Comparison of ENCODE assay signal across 20 cellular contexts in the genomic region with DNA sequence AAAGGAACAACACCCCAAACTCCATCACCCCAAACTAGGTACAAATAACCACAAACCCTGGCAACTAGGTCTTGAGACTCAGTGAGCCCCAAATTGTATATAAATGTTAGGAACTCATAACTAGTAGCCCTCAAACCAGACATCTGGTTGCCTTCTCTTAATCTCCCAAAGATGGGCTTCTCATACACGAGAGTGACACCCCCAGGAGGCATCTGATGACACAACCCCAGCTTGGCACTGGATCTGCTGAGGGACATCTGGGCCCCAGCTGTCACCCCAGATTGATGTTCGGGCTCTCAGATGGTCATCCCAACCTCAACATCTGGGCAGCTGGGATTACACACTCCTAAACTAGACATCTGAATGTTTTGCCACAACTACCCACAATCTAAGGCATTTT. TPM values are rescaled to one million over a fixed set of nuclear protein-coding genes. Genes with fewer than 3 reads are reported as not detected.
DNase-seq lines count a peak whose midpoint lies in the region; ATAC-seq, FAIRE-seq and TF ChIP-seq lines count a peak whose summit lies in the region.
"Had no signal": no experiment of that assay in that cellular context is flagged by ENCODE, and none has a peak within 500 bp of the region (broad histone marks: within the 10 kb centered on the region; RNA-seq: fewer than 3 reads in every experiment).

No MANE protein-coding gene starts in this region.

- H3K4me1 Mint-ChIP-seq in CD4-positive, alpha-beta memory T cell: peaks cover 23 to 64% (median 38%) of the 10 kb centered on the region in 4 donors
- peaks cover 31% of the 10 kb centered on the region for H3K4me1 Mint-ChIP-seq in T-helper 17 cell
- peaks cover 52% of the 10 kb centered on the region for H3K4me1 Mint-ChIP-seq in memory B cell

- no peaks in the 10 kb centered on the region for H3K27me3 ChIP-seq in CD4-positive, alpha-beta memory T cell (ENCODE audit: insufficient read depth, low read length)

- POLR2A ChIA-PET in CD4-positive, alpha-beta memory T cell (lab: Charles Lee; ENCODE audit: partially characterized antibody): interaction anchor here (1.0 to 6.4 kb wide), 8 partner anchors 10 to 84 kb away, joined by 3 to 106 read pairs (median 18); a partner anchor contains a TSS

- intact Hi-C loops in CD4-positive, alpha-beta memory T cell (cut with micrococcal nuclease): no loop called here

- peaks cover 0 to 4% (median 0%) of the 10 kb centered on the region in 8 donors for H3K9me3 Mint-ChIP-seq in CD4-positive, alpha-beta memory T cell
- no peaks in the 10 kb centered on the region for H3K9me3 Mint-ChIP-seq in memory B cell
- H3K9me3 Mint-ChIP-seq: activated CD4-positive, alpha-beta T cell treated with anti-CD3 and anti-CD28 coated beads, Interleukin-2, amount 10 ng/mL, durations not matched to agents 7 days and 5 days; dendritic cell treated with granulocyte-macrophage colony-stimulating factor and Interleukin-4, amounts not matched to agents 40 ng/mL and 50 ng/mL, for 4 days; T-helper 2 cell treated with Interferon-gamma antibody and Interleukin-4, amounts not matched to agents 5 μg/mL and 100 μg/mL, for 36 hours had no signal

- no peaks in the 10 kb centered on the region for H3K9me3 ChIP-seq in CD4-positive, alpha-beta memory T cell (ENCODE audit: control insufficient read depth in 1 of 2, low read length in 2 of 2)
- no peaks in the 10 kb centered on the region for H3K9me3 ChIP-seq in T-helper 17 cell (ENCODE audit: control insufficient read depth, low read length, poor library complexity, severe bottlenecking)
- H3K9me3 ChIP-seq: esophagus squamous epithelium, heart right ventricle, neutrophil, right atrium auricular region, thoracic aorta had no signal

- no peaks in the 10 kb centered on the region for H3K36me3 ChIP-seq in CD4-positive, alpha-beta memory T cell (ENCODE audit: insufficient read depth, low read length)
- H3K36me3 ChIP-seq: esophagus squamous epithelium, heart right ventricle, neutrophil, right atrium auricular region, thoracic aorta had no signal

- H3K4me3 ChIP-seq in CD4-positive, alpha-beta memory T cell (ENCODE audit: low read length in 2 of 2): no peak overlapping the region
- H3K4me3 ChIP-seq: esophagus squamous epithelium, heart right ventricle, right atrium auricular region, thoracic aorta had no signal

- H3K4me1 ChIP-seq in CD4-positive, alpha-beta memory T cell (ENCODE audit: insufficient read depth, low read length): peaks cover 41% of the 10 kb centered on the region

- H3K4me3 Mint-ChIP-seq in CD4-positive, alpha-beta memory T cell: peak overlapping the region in 1 of 8 donors; percentile 86
- H3K4me3 Mint-ChIP-seq in T-helper 17 cell (no peak overlapping the region), memory B cell (peak overlapping the region; percentile 74)
- H3K4me3 Mint-ChIP-seq: activated CD4-positive, alpha-beta T cell treated with anti-CD3 and anti-CD28 coated beads, Interleukin-2, amount 10 ng/mL, durations not matched to agents 7 days and 5 days; dendritic cell treated with granulocyte-macrophage colony-stimulating factor and Interleukin-4, amounts not matched to agents 40 ng/mL and 50 ng/mL, for 4 days had no signal

- peaks cover 0 to 2% of the 10 kb centered on the region in 2 donors for H3K27me3 Mint-ChIP-seq in CD4-positive, alpha-beta memory T cell
- peaks cover 6% of the 10 kb centered on the region for H3K27me3 Mint-ChIP-seq in T-helper 17 cell
- no peaks in the 10 kb centered on the region for H3K27me3 Mint-ChIP-seq in memory B cell

- H3K27ac Mint-ChIP-seq in CD4-positive, alpha-beta memory T cell: peak overlapping the region; percentile 95 to 100 (median 99)
- H3K27ac Mint-ChIP-seq in T-helper 17 cell (peak overlapping the region; percentile 98), memory B cell (peak overlapping the region; percentile 99)
- H3K27ac Mint-ChIP-seq: dendritic cell treated with granulocyte-macrophage colony-stimulating factor and Interleukin-4, amounts not matched to agents 40 ng/mL and 50 ng/mL, for 4 days had no signal

- TF ChIP-seq POLR2A in GM12892 (IDR thresholded peaks at IDR 0.05; ENCODE audit: low read depth, low read length): no peak

- H3K36me3 Mint-ChIP-seq in CD4-positive, alpha-beta memory T cell: peaks cover 0 to 1% of the 10 kb centered on the region in 2 donors
- H3K36me3 Mint-ChIP-seq in T-helper 17 cell (ENCODE audit: low read depth) (no peaks in the 10 kb centered on the region), memory B cell (no peaks in the 10 kb centered on the region)

- ATAC-seq in T-helper 17 cell: no peak
- ATAC-seq in memory B cell (ENCODE audit: low read depth): no peak
- ATAC-seq in GM19395 (IDR thresholded peaks at IDR 0.05; ENCODE audit: unreplicated experiment): no peak
- ATAC-seq: heart right ventricle had no signal

- no peak for DNase-seq in CD4-positive, alpha-beta memory T cell
- DNase-seq in GM12892 (ENCODE audit: insufficient read length) (no peak), T-helper 17 cell (no peak), memory B cell (ENCODE audit: low spot score in 2 of 2) (no peak), islet precursor cell (no peak), amniotic stem cell (lab: John Stamatoyannopoulos, UW) (no peak)
- DNase-seq: activated CD4-positive, alpha-beta T cell treated with anti-CD3 and anti-CD28 coated beads, Interleukin-2, amount 10 ng/mL, durations not matched to agents 7 days and 5 days; esophagus squamous epithelium; heart right ventricle; NCI-H1417 treated with DMSO at 0.1 percent for 48 hours; NCI-H2227 treated with DMSO at 0.1 percent for 48 hours; SHP77 treated with DMSO at 0.1 percent for 48 hours had no signal

- CTCF ChIA-PET in CD4-positive, alpha-beta memory T cell (lab: Charles Lee; ENCODE audit: partially characterized antibody): interaction anchor here (1.1 to 9.6 kb wide), 5 partner anchors 14 to 93 kb away, joined by 3 to 85 read pairs (median 15); a partner anchor contains a TSS

- peak overlapping the region; percentile 41 for H3K27ac ChIP-seq in CD4-positive, alpha-beta memory T cell (ENCODE audit: low read depth, low read length)
- H3K27ac ChIP-seq: esophagus squamous epithelium, heart right ventricle, neutrophil, right atrium auricular region, thoracic aorta had no signal

- peak; percentile 84 for FAIRE-seq in GM12892 (lab: Jason Lieb, UNC)
- FAIRE-seq: keratinocyte had no signal

RNA-seq across cellular contexts. Expression of a gene that starts 14.8 kb away (rescaled TPM):
- 100 to 1,000 TPM in 1 of 2 experiments, 10 to 100 TPM in 1; 97.4 to 100 TPM for total RNA-seq in CD4-positive, alpha-beta memory T cell
- polyA plus RNA-seq in CD4-positive, alpha-beta memory T cell: 100 to 1,000 TPM; 198 to 256 TPM
- 17.6 TPM for polyA plus RNA-seq in GM12892 (2012; ENCODE audit: missing spikeins)
- total RNA-seq in T-helper 17 cell: 10 to 100 TPM; 90.1 to 98.3 TPM

RNA-seq across cellular contexts. Expression of a gene that starts 16.1 kb away (rescaled TPM):
- 1 to 10 TPM; 6.6 to 9.2 TPM for total RNA-seq in CD4-positive, alpha-beta memory T cell
- under 1 TPM in 1 of 2 donors, not detected in 1; 0.11 TPM for polyA plus RNA-seq in CD4-positive, alpha-beta memory T cell
- polyA plus RNA-seq in GM12892 (2012; ENCODE audit: missing spikeins): 0.13 TPM
- total RNA-seq in T-helper 17 cell: 1 to 10 TPM; 2.4 to 3.1 TPM
- total RNA-seq: esophagus squamous epithelium, right atrium auricular region had no signal
- polyA plus RNA-seq: keratinocyte had no signal

RNA-seq across cellular contexts. Expression of a gene that starts 49.7 kb away (rescaled TPM):
- total RNA-seq in CD4-positive, alpha-beta memory T cell: 1 to 10 TPM; 2.7 to 3.5 TPM
- under 1 TPM; 0.89 to 0.95 TPM for polyA plus RNA-seq in CD4-positive, alpha-beta memory T cell
- polyA plus RNA-seq in GM12892 (2012; ENCODE audit: missing spikeins): 3.3 TPM
- 1 to 10 TPM; 2.2 to 4.9 TPM for total RNA-seq in T-helper 17 cell
- total RNA-seq: mesenteric fat pad had no signal
- polyA plus RNA-seq: keratinocyte had no signal
